ENCODE assay signal across 17 cellular contexts in the genomic region with DNA sequence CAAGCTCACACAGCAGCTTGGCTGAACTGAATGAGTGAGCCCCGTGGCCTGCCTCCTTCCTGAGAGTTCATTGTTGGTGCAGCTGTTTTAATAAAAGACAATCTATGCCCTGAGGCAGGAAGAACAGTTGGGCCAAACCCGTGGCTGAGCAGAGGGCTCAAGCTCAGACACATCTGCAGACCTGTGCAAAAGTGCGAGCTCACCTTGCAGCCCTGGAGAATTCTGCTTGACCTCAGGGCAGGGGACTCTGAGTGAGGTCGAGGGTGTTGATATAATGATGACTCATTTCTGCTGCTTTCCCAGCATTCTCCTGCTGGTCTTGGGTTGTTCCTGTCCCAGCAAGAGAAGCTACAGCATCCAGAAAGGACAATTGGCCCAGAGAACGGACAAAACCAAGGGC.
DNase-seq lines count a peak whose midpoint lies in the region; ATAC-seq and TF ChIP-seq lines count a peak whose summit lies in the region.
"Had no signal": no experiment of that assay in that cellular context is flagged by ENCODE, and none has a peak within 500 bp of the region (broad histone marks: within the 10 kb centered on the region; RNA-seq: fewer than 3 reads in every experiment).

No MANE protein-coding gene starts in this region.

- WGBS in psoas muscle, 3 donors: 49 to 61% (median 52%) methylated on average over 5 of the region's 5 CpGs

- H3K27ac ChIP-seq in HEK293 (ENCODE audit: extremely low read depth, low read depth, low read length): no peak overlapping the region
- H3K27ac ChIP-seq in psoas muscle: no peak overlapping the region
- H3K27ac ChIP-seq: upper lobe of left lung had no signal

- peaks cover 0 to 3% (median 0%) of the 10 kb centered on the region in 5 donors for H3K27me3 Mint-ChIP-seq in naive thymus-derived CD8-positive, alpha-beta T cell

- no peak overlapping the region for H3K27ac Mint-ChIP-seq in naive thymus-derived CD8-positive, alpha-beta T cell
- H3K27ac Mint-ChIP-seq: naive B cell had no signal

- TF ChIP-seq CTCF in HEK293 (tag by site-specific recombination; IDR thresholded peaks at IDR 0.05) (no peak), psoas muscle (IDR thresholded peaks at IDR 0.05) (no peak)

- no peaks in the 10 kb centered on the region for H3K36me3 ChIP-seq in HEK293 (ENCODE audit: control insufficient read depth in 2 of 2, insufficient read depth in 1 of 2, low read length in 2 of 2)
- H3K36me3 ChIP-seq in psoas muscle (ENCODE audit: insufficient read depth in 1 of 2, low read depth in 1 of 2): no peaks in the 10 kb centered on the region
- H3K36me3 ChIP-seq: BE2C, upper lobe of left lung had no signal

- no peaks in the 10 kb centered on the region for H3K4me1 Mint-ChIP-seq in naive thymus-derived CD8-positive, alpha-beta T cell
- H3K4me1 Mint-ChIP-seq: naive B cell had no signal

- intact Hi-C loops in psoas muscle (cut with DNase I): no loop called here

- POLR2A ChIA-PET in HEK293 (lab: Yijun Ruan, JAX): no interaction called here
- POLR2A ChIA-PET in naive thymus-derived CD8-positive, alpha-beta T cell (lab: Charles Lee): no interaction called here

- no peaks in the 10 kb centered on the region for H3K9me3 Mint-ChIP-seq in naive thymus-derived CD8-positive, alpha-beta T cell
- H3K9me3 Mint-ChIP-seq: naive B cell had no signal

- H3K27me3 ChIP-seq in psoas muscle (ENCODE audit: insufficient read depth in 3 of 3, low read length in 2 of 3): no peaks in the 10 kb centered on the region
- H3K27me3 ChIP-seq: BE2C, upper lobe of left lung had no signal

- H3K4me1 ChIP-seq in HEK293 (ENCODE audit: control insufficient read depth, insufficient read depth, low read length) (no peaks in the 10 kb centered on the region), psoas muscle (no peaks in the 10 kb centered on the region)
- H3K4me1 ChIP-seq: BE2C, upper lobe of left lung had no signal

- H3K36me3 Mint-ChIP-seq in naive thymus-derived CD8-positive, alpha-beta T cell: no peaks in the 10 kb centered on the region
- H3K36me3 Mint-ChIP-seq: naive B cell had no signal

- H3K4me3 ChIP-seq in HEK293 (ENCODE audit: low read depth, low read length): no peak overlapping the region
- H3K4me3 ChIP-seq in psoas muscle: no peak overlapping the region
- H3K4me3 ChIP-seq: upper lobe of left lung had no signal

- H3K9me3 ChIP-seq in HEK293 (ENCODE audit: control insufficient read depth, insufficient read depth, low read depth, low read length) (no peaks in the 10 kb centered on the region), psoas muscle (no peaks in the 10 kb centered on the region)
- H3K9me3 ChIP-seq: BE2C, upper lobe of left lung had no signal

- H3K4me3 Mint-ChIP-seq in naive thymus-derived CD8-positive, alpha-beta T cell: no peak overlapping the region
- H3K4me3 Mint-ChIP-seq: naive B cell had no signal

- ATAC-seq in psoas muscle (no peak), GM19455 (IDR thresholded peaks at IDR 0.05; ENCODE audit: unreplicated experiment) (no peak)
- no peak for ATAC-seq in naive thymus-derived CD8-positive, alpha-beta T cell

- peak; percentile 83 for DNase-seq in COLO668 (lab: John Stamatoyannopoulos, UW; ENCODE audit: unreplicated experiment)
- DNase-seq in RPMI8226: peak; percentile 51
- DNase-seq in hepatic stellate cell (ENCODE audit: low spot score): peak; percentile 30
- DNase-seq in psoas muscle: no peak
- no peak for DNase-seq in stimulated activated CD4-positive, alpha-beta T cell treated with anti-CD3 and anti-CD28 coated beads, Interleukin-4, amount 100 ng/mL, for 24 hours
- no peak for DNase-seq in naive thymus-derived CD8-positive, alpha-beta T cell
- DNase-seq: activated naive CD4-positive, alpha-beta T cell treated with Interleukin-2 at 50 U/mL for 16 hours; BE2C; caudate nucleus; glutamatergic neuron; naive B cell; NCI-H1694 treated with DMSO at 0.1 percent for 48 hours; stimulated activated CD4-positive, alpha-beta T cell treated with anti-CD3 and anti-CD28 coated beads, Interleukin-2, amount 100 ng/mL, for 24 hours; T-helper 1 cell; upper lobe of left lung had no signal

- CTCF ChIA-PET in HEK293 (lab: Yijun Ruan, JAX): interaction anchor here (0.6 to 2.5 kb wide), 10 partner anchors 11 to 256 kb away, joined by 3 to 9 read pairs (median 3); no protein-coding TSS in a partner anchor

TF ChIP-seq in HEK293, 187 proteins besides CTCF, POLR2A, EP300 and RAD21:
- TF ChIP-seq, protein P1, sequence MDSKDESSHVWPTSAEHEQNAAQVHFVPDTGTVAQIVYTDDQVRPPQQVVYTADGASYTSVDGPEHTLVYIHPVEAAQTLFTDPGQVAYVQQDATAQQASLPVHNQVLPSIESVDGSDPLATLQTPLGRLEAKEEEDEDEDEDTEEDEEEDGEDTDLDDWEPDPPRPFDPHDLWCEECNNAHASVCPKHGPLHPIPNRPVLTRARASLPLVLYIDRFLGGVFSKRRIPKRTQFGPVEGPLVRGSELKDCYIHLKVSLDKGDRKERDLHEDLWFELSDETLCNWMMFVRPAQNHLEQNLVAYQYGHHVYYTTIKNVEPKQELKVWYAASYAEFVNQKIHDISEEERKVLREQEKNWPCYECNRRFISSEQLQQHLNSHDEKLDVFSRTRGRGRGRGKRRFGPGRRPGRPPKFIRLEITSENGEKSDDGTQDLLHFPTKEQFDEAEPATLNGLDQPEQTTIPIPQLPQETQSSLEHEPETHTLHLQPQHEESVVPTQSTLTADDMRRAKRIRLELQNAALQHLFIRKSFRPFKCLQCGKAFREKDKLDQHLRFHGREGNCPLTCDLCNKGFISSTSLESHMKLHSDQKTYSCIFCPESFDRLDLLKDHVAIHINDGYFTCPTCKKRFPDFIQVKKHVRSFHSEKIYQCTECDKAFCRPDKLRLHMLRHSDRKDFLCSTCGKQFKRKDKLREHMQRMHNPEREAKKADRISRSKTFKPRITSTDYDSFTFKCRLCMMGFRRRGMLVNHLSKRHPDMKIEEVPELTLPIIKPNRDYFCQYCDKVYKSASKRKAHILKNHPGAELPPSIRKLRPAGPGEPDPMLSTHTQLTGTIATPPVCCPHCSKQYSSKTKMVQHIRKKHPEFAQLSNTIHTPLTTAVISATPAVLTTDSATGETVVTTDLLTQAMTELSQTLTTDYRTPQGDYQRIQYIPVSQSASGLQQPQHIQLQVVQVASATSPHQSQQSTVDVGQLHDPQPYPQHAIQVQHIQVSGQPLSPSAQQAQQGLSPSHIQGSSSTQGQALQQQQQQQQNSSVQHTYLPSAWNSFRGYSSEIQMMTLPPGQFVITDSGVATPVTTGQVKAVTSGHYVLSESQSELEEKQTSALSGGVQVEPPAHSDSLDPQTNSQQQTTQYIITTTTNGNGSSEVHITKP (tag by site-specific recombination; IDR thresholded peaks at IDR 0.05): peak; percentile 30; the same call in 1 of the 2 replicates
- TF ChIP-seq, protein P2, sequence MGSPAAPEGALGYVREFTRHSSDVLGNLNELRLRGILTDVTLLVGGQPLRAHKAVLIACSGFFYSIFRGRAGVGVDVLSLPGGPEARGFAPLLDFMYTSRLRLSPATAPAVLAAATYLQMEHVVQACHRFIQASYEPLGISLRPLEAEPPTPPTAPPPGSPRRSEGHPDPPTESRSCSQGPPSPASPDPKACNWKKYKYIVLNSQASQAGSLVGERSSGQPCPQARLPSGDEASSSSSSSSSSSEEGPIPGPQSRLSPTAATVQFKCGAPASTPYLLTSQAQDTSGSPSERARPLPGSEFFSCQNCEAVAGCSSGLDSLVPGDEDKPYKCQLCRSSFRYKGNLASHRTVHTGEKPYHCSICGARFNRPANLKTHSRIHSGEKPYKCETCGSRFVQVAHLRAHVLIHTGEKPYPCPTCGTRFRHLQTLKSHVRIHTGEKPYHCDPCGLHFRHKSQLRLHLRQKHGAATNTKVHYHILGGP (tag by site-specific recombination; IDR thresholded peaks at IDR 0.05): no peak
- TF ChIP-seq ZNF394 (tag by site-specific recombination; IDR thresholded peaks at IDR 0.05; ENCODE audit: borderline replicate concordance): 0 out of 2 replicates have a peak, but pooled peaks have one; percentile 26
- no peak for TF ChIP-seq OSR2 (tag by site-specific recombination; IDR thresholded peaks at IDR 0.05)
- no peak for TF ChIP-seq ZNF549 (tag by site-specific recombination; IDR thresholded peaks at IDR 0.05)
- TF ChIP-seq TRIM28 (IDR thresholded peaks at IDR 0.05; ENCODE audit: borderline replicate concordance, low read length): peak; percentile 94
- peak; percentile 71 for TF ChIP-seq SETDB1 (IDR thresholded peaks at IDR 0.05; ENCODE audit: insufficient read length, low read length)
- TF ChIP-seq GLIS1 (tag by site-specific recombination; IDR thresholded peaks at IDR 0.05): peak; percentile 41; the same call in 1 of the 2 replicates

Comparison
In these comparisons a context has a peak if more than half of its experiments do, and no peak if none do; other contexts are left out.
1. DNase-seq: peak in COLO668 (single experiment), RPMI8226 (single experiment) and hepatic stellate cell (single experiment); none in psoas muscle (0 of 2), stimulated activated CD4-positive, alpha-beta T cell treated with anti-CD3 and anti-CD28 coated beads, Interleukin-4, amount 100 ng/mL, for 24 hours (single experiment) and naive thymus-derived CD8-positive, alpha-beta T cell (0 of 10).